In the genomic region with DNA sequence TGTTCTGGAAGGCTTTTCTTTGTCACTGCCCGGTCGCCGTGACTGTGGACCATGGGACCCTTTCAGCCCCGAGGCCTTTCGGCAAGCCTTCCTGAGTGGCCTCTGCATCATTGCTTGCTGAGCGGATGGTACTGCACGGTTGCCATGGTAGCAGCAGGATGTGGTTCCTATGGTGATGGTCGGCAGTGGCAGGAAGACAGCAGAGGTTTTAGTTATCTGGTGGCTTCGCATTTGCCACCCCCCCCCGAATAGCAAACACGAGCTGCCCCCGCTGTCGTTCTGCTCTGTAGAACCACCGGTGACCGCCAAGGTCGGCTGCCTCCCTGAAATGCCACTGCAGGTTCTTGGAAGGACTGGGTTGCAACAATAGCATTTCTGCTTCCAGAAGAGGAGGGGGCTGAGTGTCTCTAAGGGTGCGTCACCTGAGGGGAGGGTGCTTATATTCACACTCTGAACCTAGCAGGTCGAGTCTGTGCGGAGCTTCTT, we compare ENCODE assay signal across 8 cellular contexts.
DNase-seq lines count a peak whose midpoint lies in the region; ATAC-seq and TF ChIP-seq lines count a peak whose summit lies in the region.

No MANE protein-coding gene starts in this region.

- no peak for TF ChIP-seq CTCF in RWPE1 (conservative IDR thresholded peaks at IDR 0.05; ENCODE audit: low read depth)

- POLR2A ChIA-PET in RWPE1 (lab: Yijun Ruan, JAX; ENCODE audit: low non-redundant PET), result no interaction called here

- intact Hi-C loops in posterior vena cava (cut with DNase I), result no loop called here

- ATAC-seq in GM21367 (IDR thresholded peaks at IDR 0.05; ENCODE audit: unreplicated experiment), result peak; percentile 48
- no peak for ATAC-seq in HG02970 (IDR thresholded peaks at IDR 0.05; ENCODE audit: low FRiP score, unreplicated experiment)

- DNase-seq in RWPE1 (ENCODE audit: low spot score) (no peak), posterior vena cava (ENCODE audit: low spot score) (peak; percentile 82), GOT3 (lab: John Stamatoyannopoulos, UW) (no peak), NCI-H2081 (lab: John Stamatoyannopoulos, UW) (no peak), LoVo (ENCODE audit: low spot score) (no peak)
- peak; percentile 19 for DNase-seq in activated naive CD4-positive, alpha-beta T cell treated with anti-CD3 and anti-CD28 coated beads, Interleukin-2, amount 50 U/mL, for 16 hours

- CTCF ChIA-PET in RWPE1 (lab: Yijun Ruan, JAX), result no interaction called here

- 0 out of 2 replicates have a peak overlapping the region, but pooled peaks have one; percentile 3 for H3K27ac ChIP-seq in RWPE1

Comparison
In these comparisons a context has a peak if more than half of its experiments do, and no peak if none do; other contexts are left out.
1. DNase-seq: peak in activated naive CD4-positive, alpha-beta T cell treated with anti-CD3 and anti-CD28 coated beads, Interleukin-2, amount 50 U/mL, for 16 hours (single experiment) and posterior vena cava (single experiment); none in RWPE1 (single experiment), GOT3 (single experiment), NCI-H2081 (0 of 2) and LoVo (single experiment).